8 cellular contexts compared by ENCODE assay signal in the genomic region with DNA sequence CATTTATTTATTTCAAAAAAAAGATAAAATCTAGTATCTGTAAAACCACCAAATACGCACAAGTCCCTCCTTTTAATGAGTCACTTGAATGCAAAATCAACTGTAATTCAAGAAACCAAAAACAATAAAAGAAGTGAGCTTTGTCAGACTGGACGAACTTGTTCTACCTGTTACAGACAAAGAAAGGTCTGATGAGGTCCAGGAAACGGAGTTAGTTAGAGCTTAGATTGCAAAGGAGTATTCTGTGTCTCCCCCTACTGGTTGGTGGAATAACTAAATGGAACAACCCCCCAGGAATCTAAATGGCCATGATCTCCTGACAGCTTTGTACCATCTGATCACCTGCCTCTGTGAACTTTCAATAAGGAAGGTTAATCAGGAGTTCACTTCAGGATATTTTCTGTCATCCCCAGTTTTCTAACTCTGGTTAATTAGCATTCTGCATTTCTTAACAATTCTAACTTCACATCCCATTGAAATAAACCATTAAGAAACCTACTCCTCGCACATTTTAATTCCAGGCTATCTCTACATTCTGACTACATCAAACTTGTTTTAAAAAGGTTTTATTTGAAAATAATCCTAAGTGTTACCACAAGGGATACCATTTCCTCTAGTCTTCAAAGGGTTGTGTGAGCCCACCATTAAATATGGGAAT.
A peak's percentile ranks its signal among the peaks of the same experiment; 100 is the strongest.
DNase-seq lines count a peak whose midpoint lies in the region; ATAC-seq, FAIRE-seq and TF ChIP-seq lines count a peak whose summit lies in the region.

No MANE protein-coding gene starts in this region.

- H3K27me3 Mint-ChIP-seq in activated T-cell treated with anti-CD3 and anti-CD28 coated beads, Interleukin-2, amount 50 U/mL, for 72 hours (ENCODE audit: low read depth): no peaks in the 10 kb centered on the region

- H4K20me1 ChIP-seq in DND-41 (ENCODE audit: insufficient read depth, low read length): no peaks in the 10 kb centered on the region

- H3K4me1 ChIP-seq in DND-41 (ENCODE audit: insufficient read depth, low read length): peaks cover 7% of the 10 kb centered on the region

- FAIRE-seq in GM19239 (lab: Jason Lieb, UNC): peak; percentile 66

- H3K9ac ChIP-seq in DND-41 (ENCODE audit: low read depth, low read length): no peak overlapping the region

- DNase-seq in DND-41: peak; percentile 48
- peak; percentile 12 for DNase-seq in GM19239 (ENCODE audit: insufficient read length, low spot score)
- peak; percentile 91 for DNase-seq in NCI-H510A treated with DMSO at 0.1 percent for 48 hours (lab: John Stamatoyannopoulos, UW)
- DNase-seq in activated T-cell treated with anti-CD3 and anti-CD28 coated beads, Interleukin-2, amount 50 U/mL, for 72 hours: peak; percentile 35 to 63
- DNase-seq in iPS-NIHi11 (ENCODE audit: low spot score): peak; percentile 73
- peak; percentile 1 for DNase-seq in stromal cell of bone marrow (ENCODE audit: low read depth)
- DNase-seq in HK-2 (ENCODE audit: unreplicated experiment): no peak

- no peaks in the 10 kb centered on the region for H3K9me3 Mint-ChIP-seq in activated T-cell treated with anti-CD3 and anti-CD28 coated beads, Interleukin-2, amount 50 U/mL, for 72 hours

- no peak overlapping the region for H3K4me3 ChIP-seq in DND-41 (ENCODE audit: low read depth in 1 of 2, low read length in 2 of 2)

- H3K27ac Mint-ChIP-seq in activated T-cell treated with anti-CD3 and anti-CD28 coated beads, Interleukin-2, amount 50 U/mL, for 72 hours: peak overlapping the region; percentile 99

- no peaks in the 10 kb centered on the region for H3K79me2 ChIP-seq in DND-41 (ENCODE audit: insufficient read depth, low read length)

- H3K9me3 ChIP-seq in DND-41 (ENCODE audit: insufficient read depth, low read length, severe bottlenecking): no peaks in the 10 kb centered on the region

- H3K4me3 Mint-ChIP-seq in activated T-cell treated with anti-CD3 and anti-CD28 coated beads, Interleukin-2, amount 50 U/mL, for 72 hours: peak overlapping the region; percentile 10 to 60

- no peak overlapping the region for H3K4me2 ChIP-seq in DND-41 (ENCODE audit: insufficient read depth, low read length)

- H3K36me3 ChIP-seq in DND-41 (ENCODE audit: insufficient read depth, low read length): no peaks in the 10 kb centered on the region

- ATAC-seq in DND-41 (ENCODE audit: insufficient read depth, low read depth): peak; percentile 96
- ATAC-seq in HG03139 (IDR thresholded peaks at IDR 0.05; ENCODE audit: unreplicated experiment): peak; percentile 82
- ATAC-seq in activated T-cell treated with anti-CD3 and anti-CD28 coated beads, Interleukin-2, amount 50 U/mL, for 72 hours (replicated peaks in 1 of 2): peak; percentile 95 to 98

- peak; percentile 89 for TF ChIP-seq CTCF in DND-41 (IDR thresholded peaks at IDR 0.05; ENCODE audit: borderline replicate concordance, extremely low read depth, low read length, poor library complexity, severe bottlenecking)

- H2AFZ ChIP-seq in DND-41 (ENCODE audit: low read depth, low read length): no peak overlapping the region

- no peaks in the 10 kb centered on the region for H3K27me3 ChIP-seq in DND-41 (ENCODE audit: insufficient read depth, low read length, poor library complexity)

- peaks cover 0 to 5% of the 10 kb centered on the region in 2 donors for H3K36me3 Mint-ChIP-seq in activated T-cell treated with anti-CD3 and anti-CD28 coated beads, Interleukin-2, amount 50 U/mL, for 72 hours (ENCODE audit: insufficient read depth in 2 of 2)

- peaks cover 57% of the 10 kb centered on the region for H3K4me1 Mint-ChIP-seq in activated T-cell treated with anti-CD3 and anti-CD28 coated beads, Interleukin-2, amount 50 U/mL, for 72 hours (ENCODE audit: low read depth)

- no peak overlapping the region for H3K27ac ChIP-seq in DND-41 (ENCODE audit: low read length)
